ENCODE assay signal across 6 cellular contexts in genomic region chr11:47233989-47234668, GRCh38. TPM values are rescaled to one million over a fixed set of nuclear protein-coding genes. Genes with fewer than 3 reads are reported as not detected.
DNase-seq lines count a peak whose midpoint lies in the region; TF ChIP-seq lines count a peak whose summit lies in the region.

No MANE protein-coding gene starts in this region.

- H3K4me1 ChIP-seq in breast epithelium, result no peaks in the 10 kb centered on the region
- H3K4me1 ChIP-seq in prostate gland (replicated peaks), result no peaks in the 10 kb centered on the region

- peak overlapping the region; percentile 54 to 76 for H3K27ac ChIP-seq in breast epithelium
- peak overlapping the region; percentile 39 to 58 for H3K27ac ChIP-seq in prostate gland

- H3K9me3 ChIP-seq in breast epithelium (no peaks in the 10 kb centered on the region), prostate gland (no peaks in the 10 kb centered on the region)

- H3K27me3 ChIP-seq in breast epithelium (no peaks in the 10 kb centered on the region), prostate gland (replicated peaks; ENCODE audit: insufficient read depth) (no peaks in the 10 kb centered on the region)

- 28% methylated on average over 11 of the region's 11 CpGs for WGBS in prostate gland

- DNase-seq in A172 (ENCODE audit: low spot score) (peak; percentile 82), Kasumi-1 (lab: John Stamatoyannopoulos, UW) (peak; percentile 57 to 76), breast epithelium (ENCODE audit: low spot score in 2 of 2) (no peak), prostate gland (ENCODE audit: low spot score) (no peak), mesenteric fat pad (ENCODE audit: low spot score) (no peak), glomerular visceral epithelial cell (ENCODE audit: extremely low spot score) (no peak)

- H3K36me3 ChIP-seq in breast epithelium, result no peaks in the 10 kb centered on the region
- H3K36me3 ChIP-seq in prostate gland, result no peaks in the 10 kb centered on the region

- TF ChIP-seq CTCF in breast epithelium (IDR thresholded peaks at IDR 0.05), result no peak
- TF ChIP-seq CTCF in prostate gland (IDR thresholded peaks at IDR 0.05), result peak in 1 of 4 experiments; percentile 24

- intact Hi-C loops in breast epithelium (cut with DNase I; ENCODE audit: low total_unique reads), result no loop called here
- intact Hi-C loops in prostate gland (cut with DNase I), result no loop called here

- TF ChIP-seq POLR2A in breast epithelium (IDR thresholded peaks at IDR 0.05), result no peak
- no peak for TF ChIP-seq POLR2A in prostate gland (IDR thresholded peaks at IDR 0.05)

- H3K4me3 ChIP-seq in breast epithelium (peak overlapping the region in 2 of 3 donors; percentile 17 to 54), prostate gland (peak overlapping the region; percentile 13 to 29)

RNA-seq across cellular contexts. Expression of gene ACP2, which starts 14.5 kb away (rescaled TPM):
- 24.6 and 29.9 TPM in 2 replicates for total RNA-seq in A172 (2014; rRNA removed; shearing (Covaris generic))
- 10 to 100 TPM; 39.7 to 45.2 (median 41.9) TPM for total RNA-seq in breast epithelium
- 100 to 1,000 TPM in 1 of 2 donors, 10 to 100 TPM in 1; 94.6 to 104 TPM for total RNA-seq in prostate gland
- 38.2 TPM for total RNA-seq in mesenteric fat pad

RNA-seq across cellular contexts. Expression of gene DDB2, which starts 19.4 kb away (rescaled TPM):
- 86.1 and 110 TPM in 2 replicates for total RNA-seq in A172 (2014; rRNA removed; shearing (Covaris generic))
- total RNA-seq in breast epithelium (10 to 100 TPM; 31.2 to 44.5 (median 39.3) TPM), prostate gland (10 to 100 TPM; 27.4 to 41.3 TPM), mesenteric fat pad (21.0 TPM)

RNA-seq across cellular contexts. Expression of gene NR1H3, which starts 23.7 kb away (rescaled TPM):
- 18.1 and 23.5 TPM in 2 replicates for total RNA-seq in A172 (2014; rRNA removed; shearing (Covaris generic))
- 10 to 100 TPM; 56.1 to 92.4 (median 91.1) TPM for total RNA-seq in breast epithelium
- 10 to 100 TPM; 31.8 to 34.2 TPM for total RNA-seq in prostate gland
- total RNA-seq in mesenteric fat pad, result 73.2 TPM

RNA-seq across cellular contexts. Expression of gene MADD, which starts 35.8 kb away (rescaled TPM):
- total RNA-seq in A172 (2014; rRNA removed; shearing (Covaris generic)), result 16.5 and 23.1 TPM in 2 replicates
- total RNA-seq in breast epithelium (10 to 100 TPM; 43.3 to 56.5 (median 46.6) TPM), prostate gland (10 to 100 TPM; 53.6 to 87.3 TPM), mesenteric fat pad (35.7 TPM)

RNA-seq across cellular contexts. Expression of gene PACSIN3, which starts 47.9 kb away (rescaled TPM):
- total RNA-seq in A172 (2014; rRNA removed; shearing (Covaris generic)), result 28.7 and 32.2 TPM in 2 replicates
- 10 to 100 TPM in 2 of 3 donors, 1 to 10 TPM in 1; 9.9 to 47.3 (median 33.1) TPM for total RNA-seq in breast epithelium
- total RNA-seq in prostate gland, result 10 to 100 TPM; 38.3 to 92.3 TPM
- total RNA-seq in mesenteric fat pad, result 14.9 TPM

Comparison
In these comparisons a context has a peak if more than half of its experiments do, and no peak if none do; other contexts are left out.
1. DNase-seq: peak in A172 (single experiment) and Kasumi-1 (2 of 2); none in breast epithelium (0 of 2), prostate gland (single experiment), mesenteric fat pad (single experiment) and glomerular visceral epithelial cell (single experiment).